Comparison of ENCODE assay signal across 21 cellular contexts in the genomic region with DNA sequence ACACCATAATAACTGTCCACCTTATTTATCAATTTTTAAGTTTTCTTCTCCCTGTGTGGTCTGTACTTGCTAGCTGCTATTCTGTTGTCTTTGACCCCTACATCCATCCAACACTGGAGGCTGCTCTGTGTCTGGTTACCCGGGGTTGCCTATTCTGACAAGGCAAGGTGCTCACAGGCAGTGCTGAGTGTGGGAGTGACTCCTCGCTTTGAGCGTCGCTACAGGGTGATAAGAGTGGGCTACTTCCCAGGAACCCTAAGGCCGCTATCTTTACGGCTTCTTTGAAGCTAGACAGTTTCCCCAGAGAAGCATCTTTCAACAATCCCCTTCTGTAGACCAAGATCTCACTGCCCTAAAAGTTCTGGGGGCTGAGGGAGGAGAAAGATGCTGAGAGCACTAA.
"Had no signal": no experiment of that assay in that cellular context is flagged by ENCODE, and none has a peak within 500 bp of the region (broad histone marks: within the 10 kb centered on the region; RNA-seq: fewer than 3 reads in every experiment).

No MANE protein-coding gene starts in this region.

- ATAC-seq: activated T-cell treated with anti-CD3 and anti-CD28 coated beads, Interleukin-2, amount 50 U/mL, for 4 hours; effector memory CD8-positive, alpha-beta T cell had no signal

- H3K4me3 Mint-ChIP-seq: activated naive CD8-positive, alpha-beta T cell; activated T-cell treated with anti-CD3 and anti-CD28 coated beads, Interleukin-2, amount 50 U/mL, for 4 hours; effector memory CD8-positive, alpha-beta T cell; nephron; type B pancreatic cell had no signal

- H3K27ac ChIP-seq: epithelial cell of prostate, prostate gland had no signal

- H3K9me3 ChIP-seq: prostate gland, SK-N-SH had no signal

- H3K27me3 Mint-ChIP-seq: activated naive CD8-positive, alpha-beta T cell; effector memory CD8-positive, alpha-beta T cell; type B pancreatic cell had no signal

- H3K9me3 Mint-ChIP-seq: activated T-cell treated with anti-CD3 and anti-CD28 coated beads, Interleukin-2, amount 50 U/mL, for 4 hours; effector memory CD8-positive, alpha-beta T cell; nephron; type B pancreatic cell had no signal

- H3K4me3 ChIP-seq: prostate gland had no signal

- H3K27ac Mint-ChIP-seq: nephron, type B pancreatic cell had no signal

- H3K4me2 ChIP-seq: SK-N-SH had no signal

- H3K4me1 Mint-ChIP-seq: nephron had no signal

- H3K4me1 ChIP-seq: prostate gland had no signal

- DNase-seq: activated CD4-positive, alpha-beta T cell treated with anti-CD3 and anti-CD28 coated beads, Interleukin-2, amount 50 U/mL, for 4 hours; activated CD4-positive, CD25-positive, alpha-beta regulatory T cell treated with anti-CD3 and anti-CD28 coated beads, Interleukin-2, amount 50 U/mL, for 72 hours; activated gamma-delta T cell treated with Interleukin-2 at 50 U/mL for 16 hours; activated T-cell treated with anti-CD3 and anti-CD28 coated beads, Interleukin-2, amount 50 U/mL, for 4 hours; cerebellar nuclear complex; dermis blood vessel endothelial cell; effector memory CD8-positive, alpha-beta T cell; mesenchymal stem cell; occipital lobe; SK-N-SH; stimulated activated CD4-positive, alpha-beta T cell treated with anti-CD3 and anti-CD28 coated beads, Interleukin-15, amount 100 ng/mL, for 24 hours; stimulated activated CD4-positive, alpha-beta T cell treated with anti-CD3 and anti-CD28 coated beads, Interleukin-4, amount 100 ng/mL, for 1 hour; stimulated activated naive CD4-positive, alpha-beta T cell; T-helper 1 cell; T1000 had no signal

- FAIRE-seq: frontal cortex had no signal

- H3K9ac ChIP-seq: SK-N-SH had no signal
